Comparison of ENCODE assay signal across 8 cellular contexts in the genomic region with DNA sequence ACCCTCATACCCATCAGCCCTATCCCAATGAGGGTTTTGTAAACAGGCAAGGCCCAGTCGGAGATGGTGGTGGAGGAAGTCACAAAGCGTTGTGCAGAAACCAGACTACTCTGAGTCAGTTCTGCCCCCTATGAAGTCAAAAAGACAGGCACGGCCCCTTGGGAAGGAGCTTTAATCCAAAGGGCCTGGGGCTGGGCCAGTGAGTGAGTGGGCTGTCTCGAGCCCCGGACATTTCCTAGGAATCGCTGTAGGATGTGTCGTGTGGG. TPM values are rescaled to one million over a fixed set of nuclear protein-coding genes. Genes with fewer than 3 reads are reported as not detected.
DNase-seq lines count a peak whose midpoint lies in the region; ATAC-seq and TF ChIP-seq lines count a peak whose summit lies in the region.

No MANE protein-coding gene starts in this region.

- DNase-seq in DMS 273 (lab: John Stamatoyannopoulos, UW; ENCODE audit: unreplicated experiment) (peak; percentile 50), DMS 273 treated with DMSO at 0.1 percent for 48 hours (lab: John Stamatoyannopoulos, UW) (no peak), WTC11 (ENCODE audit: low spot score) (no peak), hepatic stellate cell (ENCODE audit: low spot score) (peak; percentile 53), superior temporal gyrus (ENCODE audit: extremely low spot score) (peak; percentile 68), NCI-H187 treated with DMSO at 0.1 percent for 48 hours (lab: John Stamatoyannopoulos, UW) (no peak), SW 1271 (lab: John Stamatoyannopoulos, UW) (no peak), NAMALWA (ENCODE audit: low spot score) (no peak)

- H3K4me1 Mint-ChIP-seq in WTC11, result peaks cover 42% of the 10 kb centered on the region

- CTCF ChIA-PET in WTC11 (lab: Charles Lee), result interaction anchor here (0.7 to 9.4 kb wide), 56 partner anchors 9 to 494 kb away, joined by 3 to 341 read pairs (median 10); partner anchors contain the start of genes GNAI3, GSTM2, GSTM4 and STRIP1

- no peak; the same call in 1 of the 2 replicates for ATAC-seq in WTC11

- TF ChIP-seq CTCF in WTC11 (IDR thresholded peaks at IDR 0.05), result no peak

- H3K36me3 Mint-ChIP-seq in WTC11, result no peaks in the 10 kb centered on the region

- no peaks in the 10 kb centered on the region; the same call in 1 of the 2 replicates for H3K27me3 Mint-ChIP-seq in WTC11 (ENCODE audit: low read depth)

- H3K4me3 Mint-ChIP-seq in WTC11, result peak overlapping the region; percentile 96

- no peaks in the 10 kb centered on the region for H3K9me3 Mint-ChIP-seq in WTC11

- H3K27ac Mint-ChIP-seq in WTC11, result no peak overlapping the region

- POLR2A ChIA-PET in WTC11 (lab: Charles Lee), result interaction anchor here (0.5 to 2.9 kb wide), 19 partner anchors 11 to 529 kb away, joined by 3 to 10 read pairs (median 5); partner anchors contain the start of genes GNAI3 and STRIP1

TF ChIP-seq in WTC11, 78 proteins besides CTCF, POLR2A, EP300 and RAD21:
- TF ChIP-seq JAZF1 (CRISPR knock-in tag; IDR thresholded peaks at IDR 0.05) (no peak), TCF7 (CRISPR knock-in tag; IDR thresholded peaks at IDR 0.05; ENCODE audit: low read depth) (no peak), ZNF671 (CRISPR knock-in tag; IDR thresholded peaks at IDR 0.05) (no peak), AFF4 (CRISPR knock-in tag; IDR thresholded peaks at IDR 0.05; ENCODE audit: borderline replicate concordance) (no peak), CBFB (CRISPR knock-in tag; IDR thresholded peaks at IDR 0.05; ENCODE audit: low read depth) (no peak), ZBTB21 (CRISPR knock-in tag; IDR thresholded peaks at IDR 0.05; ENCODE audit: borderline replicate concordance) (no peak), MAX (CRISPR knock-in tag; IDR thresholded peaks at IDR 0.05) (no peak), SMAD4 (CRISPR knock-in tag; IDR thresholded peaks at IDR 0.05) (no peak), ETV6 (CRISPR knock-in tag; IDR thresholded peaks at IDR 0.05) (no peak)

RNA-seq across cellular contexts. Expression of gene AHCYL1, which starts 0.4 kb away (rescaled TPM):
- total RNA-seq in WTC11 (2021), result 92.1 to 99.4 TPM (median 98.6 TPM) in 3 replicates

RNA-seq across cellular contexts. Expression of gene STRIP1, which starts 50.3 kb away (rescaled TPM):
- total RNA-seq in WTC11 (2021), result 36.8 to 42.8 TPM (median 38.2 TPM) in 3 replicates

Comparison
In these comparisons a context has a peak if more than half of its experiments do, and no peak if none do; other contexts are left out.
1. DNase-seq: peak in DMS 273 (single experiment), hepatic stellate cell (single experiment) and superior temporal gyrus (single experiment); none in DMS 273 treated with DMSO at 0.1 percent for 48 hours (single experiment), WTC11 (single experiment), NCI-H187 treated with DMSO at 0.1 percent for 48 hours (single experiment), SW 1271 (0 of 2) and NAMALWA (single experiment).